17 cellular contexts compared by ENCODE assay signal in genomic region chr9:16258191-16258590, GRCh38.
DNase-seq lines count a peak whose midpoint lies in the region; ATAC-seq and TF ChIP-seq lines count a peak whose summit lies in the region.
"Had no signal": no experiment of that assay in that cellular context is flagged by ENCODE, and none has a peak within 500 bp of the region (broad histone marks: within the 10 kb centered on the region; RNA-seq: fewer than 3 reads in every experiment).

No MANE protein-coding gene starts in this region.

- H3K36me3 ChIP-seq in trophoblast cell (ENCODE audit: control insufficient read depth in 1 of 2, insufficient read depth in 2 of 2, low read length in 2 of 2): no peaks in the 10 kb centered on the region

- peaks cover 24% of the 10 kb centered on the region for H3K4me1 Mint-ChIP-seq in activated naive CD8-positive, alpha-beta T cell treated with anti-CD3 and anti-CD28 coated beads, Interleukin-2, amount 10 ng/mL, durations not matched to agents 7 days and 5 days
- peaks cover 5% of the 10 kb centered on the region for H3K4me1 Mint-ChIP-seq in activated naive CD8-positive, alpha-beta T cell treated with anti-CD3 and anti-CD28 coated beads, Interleukin-2, amount 50 U/mL, for 24 hours
- peaks cover 13% of the 10 kb centered on the region for H3K4me1 Mint-ChIP-seq in glutamatergic neuron (ENCODE audit: low read depth, unreplicated experiment)
- H3K4me1 Mint-ChIP-seq: B cell had no signal

- H3K27me3 Mint-ChIP-seq in activated naive CD8-positive, alpha-beta T cell treated with anti-CD3 and anti-CD28 coated beads, Interleukin-2, amount 10 ng/mL, durations not matched to agents 7 days and 5 days: peaks cover 2% of the 10 kb centered on the region
- H3K27me3 Mint-ChIP-seq in activated naive CD8-positive, alpha-beta T cell treated with anti-CD3 and anti-CD28 coated beads, Interleukin-2, amount 50 U/mL, for 24 hours: no peaks in the 10 kb centered on the region
- peaks cover 3% of the 10 kb centered on the region for H3K27me3 Mint-ChIP-seq in glutamatergic neuron (ENCODE audit: unreplicated experiment)
- H3K27me3 Mint-ChIP-seq: B cell had no signal

- no peak overlapping the region for H3K18ac ChIP-seq in trophoblast cell (ENCODE audit: low read length)

- H3K27ac Mint-ChIP-seq in activated naive CD8-positive, alpha-beta T cell treated with anti-CD3 and anti-CD28 coated beads, Interleukin-2, amount 10 ng/mL, durations not matched to agents 7 days and 5 days: peak overlapping the region; percentile 69
- H3K27ac Mint-ChIP-seq in activated naive CD8-positive, alpha-beta T cell treated with anti-CD3 and anti-CD28 coated beads, Interleukin-2, amount 50 U/mL, for 24 hours: no peak overlapping the region
- H3K27ac Mint-ChIP-seq in glutamatergic neuron (ENCODE audit: unreplicated experiment): no peak overlapping the region
- H3K27ac Mint-ChIP-seq: B cell; CD4-positive, CD25-positive, alpha-beta regulatory T cell had no signal

- no peak overlapping the region for H3K14ac ChIP-seq in trophoblast cell (ENCODE audit: low read length)

- H3K27me3 ChIP-seq in trophoblast cell (ENCODE audit: insufficient read depth, low read length): no peaks in the 10 kb centered on the region

- peak overlapping the region; percentile 27 for H2AK5ac ChIP-seq in trophoblast cell (ENCODE audit: low read length)

- H2BK12ac ChIP-seq in trophoblast cell (ENCODE audit: low read length): no peak overlapping the region

- no peak overlapping the region for H3K4ac ChIP-seq in trophoblast cell (ENCODE audit: low read depth, low read length)

- no peaks in the 10 kb centered on the region for H3K9me3 ChIP-seq in trophoblast cell (ENCODE audit: insufficient read depth, low read depth, low read length)
- H3K9me3 ChIP-seq: Caco-2 had no signal

- no peak overlapping the region for H3K27ac ChIP-seq in trophoblast cell (ENCODE audit: low read depth, low read length)
- H3K27ac ChIP-seq: 22Rv1, GM23248 had no signal

- no peak overlapping the region for H2AFZ ChIP-seq in trophoblast cell (ENCODE audit: insufficient read depth, low read length, poor library complexity)
- H2AFZ ChIP-seq: GM23248 had no signal

- H3K4me2 ChIP-seq in trophoblast cell (ENCODE audit: low read length): no peak overlapping the region

- H3K4me1 ChIP-seq in trophoblast cell (ENCODE audit: control insufficient read depth in 1 of 2, insufficient read depth in 2 of 2, low read length in 2 of 2): peaks cover 8 to 14% of the 10 kb centered on the region in 2 experiments
- H3K4me1 ChIP-seq: Caco-2 had no signal

- no peak overlapping the region for H2BK120ac ChIP-seq in trophoblast cell (ENCODE audit: insufficient read depth, low read length, poor library complexity)

- no peak for ATAC-seq in activated naive CD8-positive, alpha-beta T cell treated with anti-CD3 and anti-CD28 coated beads, Interleukin-2, amount 10 ng/mL, durations not matched to agents 7 days and 5 days (ENCODE audit: low read depth)
- ATAC-seq in activated naive CD8-positive, alpha-beta T cell treated with anti-CD3 and anti-CD28 coated beads, Interleukin-2, amount 50 U/mL, for 24 hours: no peak
- ATAC-seq in GM21723 (IDR thresholded peaks at IDR 0.05; ENCODE audit: unreplicated experiment): no peak
- ATAC-seq: CD8-positive, alpha-beta T cell; HCT116 had no signal

- H3K4me3 ChIP-seq in trophoblast cell (ENCODE audit: low read depth, low read length): no peak overlapping the region
- H3K4me3 ChIP-seq: GM23248 had no signal

- H3K79me1 ChIP-seq in trophoblast cell (ENCODE audit: low read length): peaks cover 3% of the 10 kb centered on the region

- peaks cover 2% of the 10 kb centered on the region for H3K9me3 Mint-ChIP-seq in activated naive CD8-positive, alpha-beta T cell treated with anti-CD3 and anti-CD28 coated beads, Interleukin-2, amount 10 ng/mL, durations not matched to agents 7 days and 5 days
- peaks cover 3% of the 10 kb centered on the region for H3K9me3 Mint-ChIP-seq in activated naive CD8-positive, alpha-beta T cell treated with anti-CD3 and anti-CD28 coated beads, Interleukin-2, amount 50 U/mL, for 24 hours
- H3K9me3 Mint-ChIP-seq in glutamatergic neuron (ENCODE audit: unreplicated experiment): no peaks in the 10 kb centered on the region
- H3K9me3 Mint-ChIP-seq: CD8-positive, alpha-beta T cell had no signal

- H4K91ac ChIP-seq in trophoblast cell (ENCODE audit: low read depth, low read length): no peak overlapping the region

- DNase-seq in activated naive CD8-positive, alpha-beta T cell treated with anti-CD3 and anti-CD28 coated beads, Interleukin-2, amount 10 ng/mL, durations not matched to agents 7 days and 5 days: no peak
- DNase-seq in activated naive CD8-positive, alpha-beta T cell treated with anti-CD3 and anti-CD28 coated beads, Interleukin-2, amount 50 U/mL, for 24 hours: no peak
- no peak for DNase-seq in glutamatergic neuron
- DNase-seq in trophoblast cell: no peak
- no peak for DNase-seq in NCI-H1417 (lab: John Stamatoyannopoulos, UW)
- no peak for DNase-seq in NCI-H146 (lab: John Stamatoyannopoulos, UW)
- DNase-seq: C1 segment of cervical spinal cord; Caco-2; CD4-positive, CD25-positive, alpha-beta regulatory T cell; CD8-positive, alpha-beta T cell; DMS153; DND-41 had no signal

- no peak overlapping the region for H3K23ac ChIP-seq in trophoblast cell (ENCODE audit: low read length)

- no peak overlapping the region for H4K12ac ChIP-seq in trophoblast cell (ENCODE audit: low read depth, low read length)

- no peak overlapping the region for H4K8ac ChIP-seq in trophoblast cell (ENCODE audit: low read depth, low read length)

- no CpG with 5 or more reads among the region's 12 CpGs for WGBS in trophoblast cell (ENCODE audit: extremely low coverage, insufficient coverage, insufficient read length)

- H3K4me3 Mint-ChIP-seq in activated naive CD8-positive, alpha-beta T cell treated with anti-CD3 and anti-CD28 coated beads, Interleukin-2, amount 10 ng/mL, durations not matched to agents 7 days and 5 days: peak overlapping the region; percentile 56
- no peak overlapping the region for H3K4me3 Mint-ChIP-seq in activated naive CD8-positive, alpha-beta T cell treated with anti-CD3 and anti-CD28 coated beads, Interleukin-2, amount 50 U/mL, for 24 hours
- H3K4me3 Mint-ChIP-seq in glutamatergic neuron (ENCODE audit: unreplicated experiment): no peak overlapping the region
- H3K4me3 Mint-ChIP-seq: B cell; CD4-positive, CD25-positive, alpha-beta regulatory T cell; CD8-positive, alpha-beta T cell had no signal

- peak; percentile 1 for TF ChIP-seq CTCF in glutamatergic neuron (IDR thresholded peaks at IDR 0.05; ENCODE audit: partially characterized antibody, unreplicated experiment)

- POLR2A ChIA-PET in activated naive CD8-positive, alpha-beta T cell treated with anti-CD3 and anti-CD28 coated beads, Interleukin-2, amount 10 ng/mL, durations not matched to agents 7 days and 5 days (lab: Charles Lee): interaction anchor here (0.8 to 1.2 kb wide), 2 partner anchors 9 to 79 kb away, joined by 3 to 5 read pairs; no protein-coding TSS in a partner anchor

- H2BK5ac ChIP-seq in trophoblast cell (ENCODE audit: low read depth, low read length, poor library complexity): no peak overlapping the region

- H3K9ac ChIP-seq in trophoblast cell (ENCODE audit: low read length): no peak overlapping the region
- H3K9ac ChIP-seq: GM23248 had no signal

- H3K36me3 Mint-ChIP-seq in activated naive CD8-positive, alpha-beta T cell treated with anti-CD3 and anti-CD28 coated beads, Interleukin-2, amount 10 ng/mL, durations not matched to agents 7 days and 5 days: peaks cover 2% of the 10 kb centered on the region
- no peaks in the 10 kb centered on the region for H3K36me3 Mint-ChIP-seq in activated naive CD8-positive, alpha-beta T cell treated with anti-CD3 and anti-CD28 coated beads, Interleukin-2, amount 50 U/mL, for 24 hours (ENCODE audit: low read depth)
- H3K36me3 Mint-ChIP-seq in glutamatergic neuron (ENCODE audit: unreplicated experiment): no peaks in the 10 kb centered on the region
- H3K36me3 Mint-ChIP-seq: CD4-positive, CD25-positive, alpha-beta regulatory T cell; CD8-positive, alpha-beta T cell had no signal

- H3K79me2 ChIP-seq in trophoblast cell (ENCODE audit: control insufficient read depth, insufficient read depth, low read length, poor library complexity): peaks cover 2% of the 10 kb centered on the region
